8 cellular contexts compared by ENCODE assay signal in genomic region chr3:21892104-21892503, GRCh38.
"Had no signal": no experiment of that assay in that cellular context is flagged by ENCODE, and none has a peak within 500 bp of the region (broad histone marks: within the 10 kb centered on the region; RNA-seq: fewer than 3 reads in every experiment).

No MANE protein-coding gene starts in this region.

- ATAC-seq: GM12878 had no signal

- FAIRE-seq: G401.6, GM12878, GM12891, GM12892, GM18507, GM19239 had no signal

- H3K4me3 ChIP-seq: GM12878 had no signal

- DNase-seq: GDM1, GF-D8 had no signal
